In the genomic region with DNA sequence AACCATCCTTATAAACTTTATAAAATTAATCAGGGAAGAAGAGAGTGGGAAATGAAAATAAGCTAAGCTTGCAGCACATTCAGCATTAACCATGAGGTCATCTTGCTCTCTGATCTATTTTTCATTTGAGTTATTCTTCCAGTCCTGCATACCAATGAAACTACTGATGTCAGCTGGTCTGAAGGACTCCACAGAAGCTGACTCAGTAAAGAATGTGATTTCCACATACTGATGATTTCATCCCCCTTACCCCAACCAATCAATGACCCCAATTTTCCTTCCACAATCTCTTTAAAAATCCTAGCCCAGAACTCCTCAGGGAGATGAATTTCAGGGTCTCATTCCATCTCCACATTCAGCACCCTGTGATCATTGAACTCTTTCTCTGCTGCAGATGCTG, we compare ENCODE assay signal across 12 cellular contexts. TPM values are rescaled to one million over a fixed set of nuclear protein-coding genes. Genes with fewer than 3 reads are reported as not detected.
DNase-seq lines count a peak whose midpoint lies in the region; ATAC-seq, FAIRE-seq and TF ChIP-seq lines count a peak whose summit lies in the region.
"Had no signal": no experiment of that assay in that cellular context is flagged by ENCODE, and none has a peak within 500 bp of the region (broad histone marks: within the 10 kb centered on the region; RNA-seq: fewer than 3 reads in every experiment).

No MANE protein-coding gene starts in this region.

- no peaks in the 10 kb centered on the region for H4K20me1 ChIP-seq in keratinocyte (ENCODE audit: control insufficient read depth, extremely low read depth, insufficient read depth, low read length)

- ATAC-seq in upper lobe of left lung (ENCODE audit: low FRiP score in 2 of 2) (peak; percentile 46 to 94), HG03442 (IDR thresholded peaks at IDR 0.05; ENCODE audit: unreplicated experiment) (no peak), GM21360 (IDR thresholded peaks at IDR 0.05; ENCODE audit: unreplicated experiment) (no peak)

- no peaks in the 10 kb centered on the region for H3K79me2 ChIP-seq in keratinocyte (ENCODE audit: control insufficient read depth, insufficient read depth, low read length)

- no peak for TF ChIP-seq EP300 in upper lobe of left lung (IDR thresholded peaks at IDR 0.05)

- H3K9me1 ChIP-seq in keratinocyte (ENCODE audit: control insufficient read depth, extremely low read depth, insufficient read depth, low read length), result no peaks in the 10 kb centered on the region

- no peak overlapping the region for H3K9ac ChIP-seq in keratinocyte (ENCODE audit: control insufficient read depth, extremely low read depth, insufficient read depth, low read length)

- dilution Hi-C loops in keratinocyte (cut with MboI; ENCODE audit: extremely low pct_ligation_motif_present, low sequenced_read_pairs), result no loop called here

- no peak overlapping the region for H3K4me2 ChIP-seq in keratinocyte (ENCODE audit: control insufficient read depth, extremely low read depth, insufficient read depth, low read depth, low read length)

- no peaks in the 10 kb centered on the region for H3K9me3 ChIP-seq in keratinocyte (ENCODE audit: control insufficient read depth, low read depth, low read length)
- no peaks in the 10 kb centered on the region for H3K9me3 ChIP-seq in upper lobe of left lung

- DNase-seq in HPDE6-E6E7 (ENCODE audit: extremely low spot score) (peak; percentile 29), astrocyte of the hippocampus (ENCODE audit: low read depth, low spot score) (peak; percentile 90), keratinocyte (ENCODE audit: low read depth, low spot score) (no peak), upper lobe of left lung (no peak), inferior parietal cortex (ENCODE audit: extremely low spot score) (no peak)
- DNase-seq: NCI-H2081; stimulated activated CD4-positive, alpha-beta T cell treated with anti-CD3 and anti-CD28 coated beads, Interleukin-12 subunit alpha, Interleukin-12 subunit beta, amount 100 ng/mL, for 4 hours; substantia nigra had no signal

- no peak overlapping the region for H2AFZ ChIP-seq in keratinocyte (ENCODE audit: control insufficient read depth, low read length)

- TF ChIP-seq POLR2A in upper lobe of left lung (IDR thresholded peaks at IDR 0.05), result no peak

- TF ChIP-seq CTCF in keratinocyte (optimal IDR thresholded peaks at IDR 0.05 in 1 of 3, IDR thresholded peaks at IDR 0.05 in 1 of 3, conservative IDR thresholded peaks at IDR 0.05 in 1 of 3; ENCODE audit: extremely low read depth in 1 of 3, insufficient read depth in 2 of 3, low read length in 3 of 3), result no peak
- no peak for TF ChIP-seq CTCF in upper lobe of left lung (IDR thresholded peaks at IDR 0.05)

- no peaks in the 10 kb centered on the region for H3K36me3 ChIP-seq in keratinocyte (ENCODE audit: control insufficient read depth in 2 of 2, extremely low read depth in 1 of 2, insufficient read depth in 2 of 2, low read length in 2 of 2)
- no peaks in the 10 kb centered on the region for H3K36me3 ChIP-seq in upper lobe of left lung

- no peak overlapping the region for H3K4me3 ChIP-seq in keratinocyte (ENCODE audit: control insufficient read depth in 2 of 3, extremely low read depth in 1 of 3, insufficient read depth in 2 of 3, low read depth in 1 of 3, low read length in 3 of 3)
- no peak overlapping the region for H3K4me3 ChIP-seq in upper lobe of left lung

- no peaks in the 10 kb centered on the region for H3K27me3 ChIP-seq in keratinocyte (ENCODE audit: control insufficient read depth, extremely low read depth, insufficient read depth, low read length)
- no peaks in the 10 kb centered on the region for H3K27me3 ChIP-seq in upper lobe of left lung

- H3K4me1 ChIP-seq in keratinocyte (ENCODE audit: control insufficient read depth, extremely low read depth, insufficient read depth, low read length) (no peaks in the 10 kb centered on the region), upper lobe of left lung (no peaks in the 10 kb centered on the region)

- no peak overlapping the region for H3K27ac ChIP-seq in keratinocyte (ENCODE audit: control insufficient read depth, insufficient read depth, low read length)
- no peak overlapping the region for H3K27ac ChIP-seq in upper lobe of left lung

- peak; percentile 51 for FAIRE-seq in keratinocyte (lab: Jason Lieb, UNC)

RNA-seq across cellular contexts. Expression of a gene that starts 18.8 kb away (rescaled TPM):
- not detected in 3 replicates for polyA plus RNA-seq in keratinocyte
- polyA plus RNA-seq in keratinocyte (2011; ENCODE audit: low read depth), result not detected
- polyA plus RNA-seq in keratinocyte (2011; cell fraction: cytosol; rRNA removed), result not detected in 2 replicates
- not detected in 2 replicates for polyA plus RNA-seq in keratinocyte (2011; cell fraction: nucleus; rRNA removed)
- polyA plus RNA-seq in keratinocyte (2012; ENCODE audit: low replicate concordance), result not detected in 2 replicates
- polyA minus RNA-seq in keratinocyte, result not detected in 3 replicates
- polyA minus RNA-seq in keratinocyte (2011; cell fraction: cytosol; rRNA and poly(A)+ RNA removed), result not detected
- polyA minus RNA-seq in keratinocyte (2011; cell fraction: nucleus; rRNA and poly(A)+ RNA removed), result not detected in 2 replicates
- not detected for total RNA-seq in upper lobe of left lung
- total RNA-seq: activated CD8-positive, alpha-beta memory T cell treated with anti-CD3 and anti-CD28 coated beads for 36 hours; SK-MEL-5 had no signal

Comparison
In these comparisons a context has a peak if more than half of its experiments do, and no peak if none do; other contexts are left out.
1. DNase-seq: peak in HPDE6-E6E7 (single experiment) and astrocyte of the hippocampus (single experiment); none in keratinocyte (single experiment), upper lobe of left lung (0 of 2) and inferior parietal cortex (single experiment).
2. ATAC-seq: peak in upper lobe of left lung (2 of 2); none in HG03442 (single experiment) and GM21360 (single experiment).